Comparison of ENCODE assay signal across 9 cellular contexts in genomic region chr3:37814547-37814946, GRCh38. TPM values are rescaled to one million over a fixed set of nuclear protein-coding genes. Genes with fewer than 3 reads are reported as not detected.
A peak's percentile ranks its signal among the peaks of the same experiment; 100 is the strongest.
DNase-seq lines count a peak whose midpoint lies in the region; ATAC-seq and TF ChIP-seq lines count a peak whose summit lies in the region.
"Had no signal": no experiment of that assay in that cellular context is flagged by ENCODE, and none has a peak within 500 bp of the region (broad histone marks: within the 10 kb centered on the region; RNA-seq: fewer than 3 reads in every experiment).

No MANE protein-coding gene starts in this region.

- CTCF ChIA-PET in A673 (lab: Charles Lee) (no interaction called here), Panc1 (lab: Charles Lee) (no interaction called here)

- BruUV-seq in A673 (replicated peaks; lab: Mats Ljungman, UMichigan) (no TSS peak), Panc1 (replicated peaks; lab: Mats Ljungman, UMichigan) (no TSS peak)

- ATAC-seq in Panc1 (0 out of 2 replicates have a peak, but pooled peaks have one; percentile 48), HG02759 (IDR thresholded peaks at IDR 0.05; ENCODE audit: unreplicated experiment) (no peak)
- ATAC-seq: left colon had no signal

- no peaks in the 10 kb centered on the region for H3K9me3 ChIP-seq in A673 (ENCODE audit: low read depth, low read length, poor library complexity, severe bottlenecking)
- no peaks in the 10 kb centered on the region for H3K9me3 ChIP-seq in Panc1 (ENCODE audit: control insufficient read depth, insufficient read depth, low read depth, low read length)

- H3K4me3 ChIP-seq in A673 (ENCODE audit: low read depth, low read length, poor library complexity, severe bottlenecking) (no peak overlapping the region), Panc1 (ENCODE audit: low read depth in 2 of 2, low read length in 2 of 2) (no peak overlapping the region)

- no peak overlapping the region for H3K27ac ChIP-seq in A673 (ENCODE audit: low read depth, low read length, poor library complexity, severe bottlenecking)
- no peak overlapping the region for H3K27ac ChIP-seq in Panc1 (ENCODE audit: low read length)

- TF ChIP-seq CTCF in A673 (conservative IDR thresholded peaks at IDR 0.05; ENCODE audit: low read depth, low read length): peak; percentile 41; the same call in 1 of the 2 replicates
- TF ChIP-seq CTCF in GM13976 (IDR thresholded peaks at IDR 0.05; ENCODE audit: borderline replicate concordance, control extremely low read depth, extremely low read depth, insufficient read depth, missing control alignments): peak; percentile 27
- peak; percentile 51 for TF ChIP-seq CTCF in Panc1 (IDR thresholded peaks at IDR 0.05)

- POLR2A ChIA-PET in A673 (lab: Charles Lee; ENCODE audit: low non-redundant PET): no interaction called here
- POLR2A ChIA-PET in Panc1 (lab: Charles Lee): no interaction called here

- H3K4me1 ChIP-seq in A673 (ENCODE audit: insufficient read depth, low read length, poor library complexity, severe bottlenecking) (no peaks in the 10 kb centered on the region), Panc1 (ENCODE audit: control insufficient read depth, insufficient read depth, low read length) (no peaks in the 10 kb centered on the region)

- intact Hi-C loops in A673 (cut with micrococcal nuclease; ENCODE audit: unreplicated experiment) (no loop called here), Panc1 (cut with micrococcal nuclease; ENCODE audit: unreplicated experiment) (no loop called here)

- DNase-seq in A673 (ENCODE audit: low spot score) (peak; percentile 15), GM13976 (ENCODE audit: low spot score) (peak; percentile 39), Panc1 (ENCODE audit: low read depth, low spot score) (no peak), fibroblast of peridontal ligament (ENCODE audit: extremely low read depth) (peak; percentile 38), COLO668 (lab: John Stamatoyannopoulos, UW; ENCODE audit: unreplicated experiment) (no peak), HK-2 (ENCODE audit: unreplicated experiment) (no peak), NCI-H774 (lab: John Stamatoyannopoulos, UW) (no peak)
- DNase-seq: left colon had no signal

- in situ Hi-C loops in GM13976 (cut with MboI; ENCODE audit: low sequenced_read_pairs, unreplicated experiment) (no loop called here), Panc1 (cut with HindIII; ENCODE audit: low pct_unique_long_range_greater_than_20kb, low sequenced_read_pairs) (no loop called here)

- H3K27me3 ChIP-seq in A673 (replicated peaks; ENCODE audit: insufficient read depth, low read depth, low read length, poor library complexity): no peaks in the 10 kb centered on the region
- no peaks in the 10 kb centered on the region for H3K27me3 ChIP-seq in Panc1 (ENCODE audit: control insufficient read depth, insufficient read depth, low read length)

- H3K36me3 ChIP-seq in A673 (ENCODE audit: insufficient read depth, low read length, poor library complexity, severe bottlenecking) (no peaks in the 10 kb centered on the region), Panc1 (ENCODE audit: control insufficient read depth, insufficient read depth, low read length) (no peaks in the 10 kb centered on the region)

RNA-seq across cellular contexts. Expression of gene CTDSPL, which starts 47.1 kb away (rescaled TPM):
- total RNA-seq in A673 (2021) (13.2 and 14.0 TPM in 2 replicates), Panc1 (2021; ENCODE audit: unreplicated experiment) (16.6 TPM)
- polyA plus RNA-seq in Panc1 (2012; ENCODE audit: insufficient read length): 14.4 TPM

Comparison
In these comparisons a context has a peak if more than half of its experiments do, and no peak if none do; other contexts are left out.
1. DNase-seq: peak in A673 (single experiment), GM13976 (single experiment) and fibroblast of peridontal ligament (single experiment); none in Panc1 (single experiment), COLO668 (single experiment), HK-2 (single experiment) and NCI-H774 (single experiment).
2. Peak in every context shown above with its lines, with median percentiles within 50 percentile points of each other: CTCF ChIP-seq.